ENCODE assay signal across 8 cellular contexts in genomic region chr1:227315500-227316346, GRCh38. TPM values are rescaled to one million over a fixed set of nuclear protein-coding genes. Genes with fewer than 3 reads are reported as not detected.
A peak's percentile ranks its signal among the peaks of the same experiment; 100 is the strongest.
DNase-seq lines count a peak whose midpoint lies in the region; ATAC-seq and TF ChIP-seq lines count a peak whose summit lies in the region.

No MANE protein-coding gene starts in this region.

- H3K27me3 ChIP-seq in BLaER1, result peaks cover 15% of the 10 kb centered on the region
- no peaks in the 10 kb centered on the region for H3K27me3 ChIP-seq in HUES64 (ENCODE audit: insufficient read depth, low read length)
- no peaks in the 10 kb centered on the region for H3K27me3 ChIP-seq in brain microvascular endothelial cell (replicated peaks)

- H3K9me3 ChIP-seq in BLaER1 (no peaks in the 10 kb centered on the region), HUES64 (ENCODE audit: insufficient read depth, low read depth, low read length) (no peaks in the 10 kb centered on the region)

- H3K9me3 Mint-ChIP-seq in type B pancreatic cell, result no peaks in the 10 kb centered on the region

- H3K36me3 Mint-ChIP-seq in type B pancreatic cell, result peaks cover 8% of the 10 kb centered on the region

- no peak overlapping the region for H3K27ac ChIP-seq in BLaER1
- no peak overlapping the region for H3K27ac ChIP-seq in HUES64 (ENCODE audit: low read depth, low read length)
- H3K27ac ChIP-seq in brain microvascular endothelial cell, result peak overlapping the region; percentile 20

- H3K4me3 ChIP-seq in BLaER1 (peak overlapping the region; percentile 83), HUES64 (ENCODE audit: low read length) (peak overlapping the region; percentile 96), brain microvascular endothelial cell (ENCODE audit: low read depth, low read length) (peak overlapping the region; percentile 75)

- peaks cover 12% of the 10 kb centered on the region for H4K20me1 ChIP-seq in BLaER1

- H3K9ac ChIP-seq in BLaER1 (no peak overlapping the region), HUES64 (ENCODE audit: low read depth, low read length) (peak overlapping the region; percentile 92)

- WGBS in HUES64, result 4% methylated on average over 5 of the region's 7 CpGs

- TF ChIP-seq CTCF in brain microvascular endothelial cell (IDR thresholded peaks at IDR 0.05; ENCODE audit: low read depth, low read length, missing control alignments) (no peak), type B pancreatic cell (conservative IDR thresholded peaks at IDR 0.05) (no peak)

- H3K27me3 Mint-ChIP-seq in type B pancreatic cell, result peaks cover 3% of the 10 kb centered on the region

- H3K4me1 Mint-ChIP-seq in type B pancreatic cell (ENCODE audit: unreplicated experiment), result peaks cover 14% of the 10 kb centered on the region

- intact Hi-C loops in left colon (cut with DNase I, micrococcal nuclease), result no loop called here

- H3K27ac Mint-ChIP-seq in type B pancreatic cell, result peak overlapping the region; percentile 86

- peak; percentile 53 for ATAC-seq in left colon
- ATAC-seq in HG02981 (IDR thresholded peaks at IDR 0.05; ENCODE audit: unreplicated experiment), result no peak
- no peak for ATAC-seq in HG03095 (IDR thresholded peaks at IDR 0.05; ENCODE audit: unreplicated experiment)

- in situ Hi-C loops in brain microvascular endothelial cell (cut with HindIII; ENCODE audit: low pct_ligation_motif_present, low sequenced_read_pairs), result no loop called here

- H3K4me1 ChIP-seq in BLaER1 (peaks cover 29% of the 10 kb centered on the region), HUES64 (ENCODE audit: insufficient read depth, low read length) (peaks cover 49% of the 10 kb centered on the region)

- peak; percentile 45 for DNase-seq in brain microvascular endothelial cell
- peak; percentile 36 to 58 for DNase-seq in left colon
- DNase-seq in type B pancreatic cell (ENCODE audit: extremely low spot score, unreplicated experiment), result no peak
- DNase-seq in NCI-H187 (lab: John Stamatoyannopoulos, UW), result no peak

- H3K36me3 ChIP-seq in BLaER1, result no peaks in the 10 kb centered on the region
- no peaks in the 10 kb centered on the region for H3K36me3 ChIP-seq in HUES64 (ENCODE audit: insufficient read depth, low read length)
- H3K36me3 ChIP-seq in brain microvascular endothelial cell (replicated peaks), result no peaks in the 10 kb centered on the region

- H3K4me2 ChIP-seq in BLaER1, result peak overlapping the region; percentile 82

- H3K4me3 Mint-ChIP-seq in type B pancreatic cell, result peak overlapping the region; percentile 94

RNA-seq across cellular contexts. Expression of gene CDC42BPA, which starts 2.6 kb away (rescaled TPM):
- 11.5 TPM for polyA plus RNA-seq in HUES64 (2013, experiment 1 of 2)
- 12.4 TPM for polyA plus RNA-seq in HUES64 (2013, experiment 2 of 2)
- total RNA-seq in left colon (10 to 100 TPM; 46.2 to 49.9 TPM), type B pancreatic cell (ENCODE audit: low replicate concordance) (18.5 and 33.8 TPM in 2 replicates)

Comparison
In these comparisons a context has a peak if more than half of its experiments do, and no peak if none do; other contexts are left out.
1. DNase-seq: peak in brain microvascular endothelial cell (single experiment) and left colon (2 of 2); none in type B pancreatic cell (single experiment) and NCI-H187 (0 of 2).
2. Peak in every context shown above with its lines, with median percentiles within 50 percentile points of each other: H3K4me3 ChIP-seq.